Comparison of ENCODE assay signal across 8 cellular contexts in the genomic region with DNA sequence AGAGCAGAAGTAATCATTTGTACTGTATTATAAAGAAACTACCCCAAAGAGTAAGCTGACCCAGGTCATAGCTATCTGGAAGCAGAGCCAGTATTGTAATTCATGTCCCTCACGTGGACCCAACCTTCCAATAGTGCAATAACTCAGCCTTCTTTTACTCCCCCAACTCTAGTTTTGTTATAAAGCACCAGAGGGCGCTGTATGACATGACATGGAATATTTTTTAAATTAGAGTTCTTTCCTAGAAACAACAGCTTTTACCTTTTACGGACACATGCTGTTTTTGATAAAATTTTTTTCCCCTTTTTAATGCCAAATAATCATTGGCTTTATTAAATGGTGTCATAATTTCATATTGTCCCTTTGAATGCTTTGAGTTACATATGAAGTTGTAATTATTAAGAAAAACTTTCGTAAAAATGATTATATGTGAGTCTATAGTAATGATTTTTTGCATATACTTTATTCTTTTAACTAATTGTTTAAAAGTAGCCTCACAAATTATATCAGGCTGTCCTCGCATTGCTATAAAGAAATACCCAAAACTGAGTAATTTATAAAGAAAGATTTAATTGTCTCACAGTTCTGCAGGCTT.
DNase-seq lines count a peak whose midpoint lies in the region; ATAC-seq and TF ChIP-seq lines count a peak whose summit lies in the region.

No MANE protein-coding gene starts in this region.

- peaks cover 58% of the 10 kb centered on the region for H3K36me3 ChIP-seq in CD4-positive, CD25-positive, alpha-beta regulatory T cell (ENCODE audit: control insufficient read depth, insufficient read depth, low read length)
- H3K36me3 ChIP-seq in H7 (replicated peaks; ENCODE audit: control insufficient read depth, insufficient read depth, low read length) (no peaks in the 10 kb centered on the region; the same call in 1 of the 2 replicates), breast epithelium (no peaks in the 10 kb centered on the region), upper lobe of right lung (peaks cover 45% of the 10 kb centered on the region)

- no peaks in the 10 kb centered on the region for H3K4me1 ChIP-seq in CD4-positive, CD25-positive, alpha-beta regulatory T cell (ENCODE audit: control insufficient read depth, insufficient read depth, low read length, poor library complexity, severe bottlenecking)
- no peaks in the 10 kb centered on the region for H3K4me1 ChIP-seq in breast epithelium
- no peaks in the 10 kb centered on the region for H3K4me1 ChIP-seq in upper lobe of right lung

- no peak overlapping the region for H3K27ac ChIP-seq in CD4-positive, CD25-positive, alpha-beta regulatory T cell (ENCODE audit: insufficient read depth, low read length, poor library complexity, severe bottlenecking)
- H3K27ac ChIP-seq in breast epithelium (no peak overlapping the region), upper lobe of right lung (no peak overlapping the region)

- ATAC-seq in CD4-positive, CD25-positive, alpha-beta regulatory T cell (ENCODE audit: low read depth in 2 of 2), result no peak
- ATAC-seq in upper lobe of right lung (peak; percentile 81), GM21423 (IDR thresholded peaks at IDR 0.05; ENCODE audit: unreplicated experiment) (no peak)

- H3K27me3 Mint-ChIP-seq in CD4-positive, CD25-positive, alpha-beta regulatory T cell, result no peaks in the 10 kb centered on the region

- H3K27me3 ChIP-seq in CD4-positive, CD25-positive, alpha-beta regulatory T cell (ENCODE audit: control insufficient read depth, insufficient read depth, low read length), result no peaks in the 10 kb centered on the region
- H3K27me3 ChIP-seq in H7 (ENCODE audit: control insufficient read depth, insufficient read depth, low read length) (no peaks in the 10 kb centered on the region), breast epithelium (no peaks in the 10 kb centered on the region), upper lobe of right lung (no peaks in the 10 kb centered on the region)

- H3K36me3 Mint-ChIP-seq in CD4-positive, CD25-positive, alpha-beta regulatory T cell, result peaks cover 30% of the 10 kb centered on the region

- intact Hi-C loops in breast epithelium (cut with DNase I; ENCODE audit: low total_unique reads), result loop anchor here (10.0 kb wide), 1 partner anchor 113 kb away; no protein-coding TSS in a partner anchor
- intact Hi-C loops in upper lobe of right lung (cut with DNase I), result no loop called here

- no peak for TF ChIP-seq POLR2A in breast epithelium (IDR thresholded peaks at IDR 0.05)

- no peak overlapping the region for H3K4me3 Mint-ChIP-seq in CD4-positive, CD25-positive, alpha-beta regulatory T cell

- no peaks in the 10 kb centered on the region for H3K9me3 ChIP-seq in CD4-positive, CD25-positive, alpha-beta regulatory T cell (ENCODE audit: control insufficient read depth in 2 of 2, low read length in 2 of 2)
- no peaks in the 10 kb centered on the region for H3K9me3 ChIP-seq in breast epithelium
- H3K9me3 ChIP-seq in upper lobe of right lung, result no peaks in the 10 kb centered on the region

- H3K4me1 Mint-ChIP-seq in CD4-positive, CD25-positive, alpha-beta regulatory T cell, result peaks cover 5 to 32% (median 6%) of the 10 kb centered on the region in 4 donors

- DNase-seq in CD4-positive, CD25-positive, alpha-beta regulatory T cell, result peak in 2 of 3 donors; percentile 32 to 45
- DNase-seq in H7 (peak; percentile 11), NCI-H69 (lab: John Stamatoyannopoulos, UW) (peak; percentile 80), breast epithelium (ENCODE audit: low spot score in 2 of 2) (no peak), kidney glomerular epithelial cell (lab: John Stamatoyannopoulos, UW) (peak; percentile 49), upper lobe of right lung (no peak), NCI-H226 (no peak)

- H3K4me3 ChIP-seq in CD4-positive, CD25-positive, alpha-beta regulatory T cell (ENCODE audit: low read depth, low read length), result no peak overlapping the region
- H3K4me3 ChIP-seq in H7 (ENCODE audit: insufficient read depth, low read depth, low read length), result no peak overlapping the region
- H3K4me3 ChIP-seq in breast epithelium, result no peak overlapping the region
- H3K4me3 ChIP-seq in upper lobe of right lung, result no peak overlapping the region

- TF ChIP-seq CTCF in breast epithelium (IDR thresholded peaks at IDR 0.05), result peak; percentile 50 to 70 (median 56)
- peak; percentile 70 for TF ChIP-seq CTCF in upper lobe of right lung (IDR thresholded peaks at IDR 0.05)

- H3K9me3 Mint-ChIP-seq in CD4-positive, CD25-positive, alpha-beta regulatory T cell, result peaks cover 0 to 4% (median 0%) of the 10 kb centered on the region in 7 donors

- H3K27ac Mint-ChIP-seq in CD4-positive, CD25-positive, alpha-beta regulatory T cell, result no peak overlapping the region

Comparison
In these comparisons a context has a peak if more than half of its experiments do, and no peak if none do; other contexts are left out.
1. DNase-seq: peak in CD4-positive, CD25-positive, alpha-beta regulatory T cell (2 of 3), H7 (single experiment), NCI-H69 (single experiment) and kidney glomerular epithelial cell (single experiment); none in breast epithelium (0 of 2), upper lobe of right lung (single experiment) and NCI-H226 (single experiment).